ENCODE assay signal across 1 cellular context in genomic region chr19:46493236-46494114, GRCh38.
TF ChIP-seq lines count a peak whose summit lies in the region.

No MANE protein-coding gene starts in this region.

TF ChIP-seq in HepG2, 621 proteins besides CTCF, POLR2A, EP300 and RAD21:
- no peak for TF ChIP-seq DMAP1 (CRISPR knock-in tag; IDR thresholded peaks at IDR 0.05)
- TF ChIP-seq TERF1 (CRISPR knock-in tag; IDR thresholded peaks at IDR 0.05): no peak
- no peak for TF ChIP-seq ZNF512B (CRISPR knock-in tag; IDR thresholded peaks at IDR 0.05; ENCODE audit: borderline replicate concordance)
- no peak for TF ChIP-seq SNAPC4 (CRISPR knock-in tag; IDR thresholded peaks at IDR 0.05)
- TF ChIP-seq ZNF850 (CRISPR knock-in tag; conservative IDR thresholded peaks at IDR 0.05): no peak
- no peak for TF ChIP-seq THAP7 (CRISPR knock-in tag; IDR thresholded peaks at IDR 0.05)
- no peak for TF ChIP-seq ZZZ3 (CRISPR knock-in tag; IDR thresholded peaks at IDR 0.05; ENCODE audit: borderline replicate concordance)
- TF ChIP-seq RXRB (CRISPR knock-in tag; IDR thresholded peaks at IDR 0.05; ENCODE audit: borderline replicate concordance): no peak
- TF ChIP-seq ZNF570 (CRISPR knock-in tag; IDR thresholded peaks at IDR 0.05; ENCODE audit: borderline replicate concordance): no peak
- no peak for TF ChIP-seq GTF2F1 (IDR thresholded peaks at IDR 0.05; ENCODE audit: low read length)
- no peak for TF ChIP-seq BRF2 (CRISPR knock-in tag; IDR thresholded peaks at IDR 0.05)
- no peak for TF ChIP-seq TOE1 (CRISPR knock-in tag; IDR thresholded peaks at IDR 0.05)
- TF ChIP-seq GABPA (IDR thresholded peaks at IDR 0.05; ENCODE audit: low read depth, low read length): no peak
- TF ChIP-seq GABPA (CRISPR knock-in tag; IDR thresholded peaks at IDR 0.05; ENCODE audit: low read depth): no peak
- TF ChIP-seq ZFP90 (CRISPR knock-in tag; IDR thresholded peaks at IDR 0.05; ENCODE audit: borderline replicate concordance): no peak
- no peak for TF ChIP-seq SP1 (IDR thresholded peaks at IDR 0.05)
- no peak for TF ChIP-seq SP1 (CRISPR knock-in tag; IDR thresholded peaks at IDR 0.05)
- no peak for TF ChIP-seq ZNF354B (CRISPR knock-in tag; IDR thresholded peaks at IDR 0.05)
- TF ChIP-seq ZSCAN5A (CRISPR knock-in tag; IDR thresholded peaks at IDR 0.05; ENCODE audit: borderline replicate concordance): no peak
